In genomic region chr1:1259948-1260614, GRCh38 we compare ENCODE assay signal across 14 cellular contexts. TPM values are rescaled to one million over a fixed set of nuclear protein-coding genes. Genes with fewer than 3 reads are reported as not detected.
DNase-seq lines count a peak whose midpoint lies in the region; ATAC-seq, FAIRE-seq and TF ChIP-seq lines count a peak whose summit lies in the region.
"Had no signal": no experiment of that assay in that cellular context is flagged by ENCODE, and none has a peak within 500 bp of the region (broad histone marks: within the 10 kb centered on the region; RNA-seq: fewer than 3 reads in every experiment).

No MANE protein-coding gene starts in this region.

- H3K14ac ChIP-seq in H1 (ENCODE audit: insufficient read length) = no peak overlapping the region

- no peak for TF ChIP-seq POLR2A in H1 (IDR thresholded peaks at IDR 0.05; ENCODE audit: control extremely low read depth in 1 of 2, low read depth in 2 of 2, low read length in 2 of 2)

- CTCF ChIA-PET in H1 (lab: Charles Lee; ENCODE audit: partially characterized antibody) = interaction anchor here (0.8 to 2.7 kb wide), 3 partner anchors 9 to 244 kb away, joined by 3 to 8 read pairs (median 3); no protein-coding TSS in a partner anchor

- H2BK5ac ChIP-seq in H1 (ENCODE audit: low read depth, low read length) = peak overlapping the region; percentile 66; the same call in 1 of the 2 replicates

- FAIRE-seq in H1 (lab: Jason Lieb, UNC) = no peak
- FAIRE-seq: G401.6 had no signal

- H3K27me3 ChIP-seq in H1 (replicated peaks in 1 of 4; ENCODE audit: control insufficient read depth in 3 of 4, extremely low read depth in 1 of 4, insufficient read depth in 3 of 4, low read length in 3 of 4) (no peaks in the 10 kb centered on the region), BE2C (no peaks in the 10 kb centered on the region)
- H3K27me3 ChIP-seq: sigmoid colon had no signal

- H3K4ac ChIP-seq in H1 (replicated peaks; ENCODE audit: insufficient read length, low read depth, low read length) = no peak overlapping the region

- TF ChIP-seq RAD21 in H1 (IDR thresholded peaks at IDR 0.05 in 1 of 2, conservative IDR thresholded peaks at IDR 0.05 in 1 of 2; ENCODE audit: low read depth in 2 of 2, low read length in 2 of 2) = no peak

- H4K5ac ChIP-seq in H1 (ENCODE audit: insufficient read length, low read depth, low read length) = no peak overlapping the region

- TF ChIP-seq CTCF in H1 (IDR thresholded peaks at IDR 0.05; ENCODE audit: control extremely low read depth in 1 of 3, insufficient read depth in 1 of 3, low read depth in 1 of 3, low read length in 3 of 3) = no peak
- no peak for TF ChIP-seq CTCF in BE2C (IDR thresholded peaks at IDR 0.05; ENCODE audit: low read depth, low read length)

- no peak overlapping the region for H2BK12ac ChIP-seq in H1 (ENCODE audit: low read depth, low read length)

- H2BK20ac ChIP-seq in H1 (ENCODE audit: low read length) = no peak overlapping the region

- POLR2A ChIA-PET in H1 (lab: Charles Lee; ENCODE audit: partially characterized antibody) = interaction anchor here (0.9 to 3.9 kb wide), 5 partner anchors 9 to 31 kb away, joined by 3 to 16 read pairs (median 5); partner anchors contain the start of genes SDF4 and UBE2J2

- H3K4me2 ChIP-seq in H1 (ENCODE audit: insufficient read depth in 1 of 2, low read depth in 2 of 2, low read length in 2 of 2) = no peak overlapping the region

- no peak overlapping the region for H3K27ac ChIP-seq in H1 (ENCODE audit: low read depth, low read length)
- H3K27ac ChIP-seq: sigmoid colon, thoracic aorta had no signal

- H4K8ac ChIP-seq in H1 (ENCODE audit: extremely low read depth, insufficient read depth, low read length) = no peak overlapping the region

- 93% methylated on average over 26 of the region's 26 CpGs; no CpG with 5 or more reads in 1 of the 2 experiments for WGBS in H1 (ENCODE audit: extremely low coverage in 1 of 2, insufficient coverage in 1 of 2, insufficient read length in 1 of 2, insufficient replicate concordance in 2 of 2, low coverage in 1 of 2, low lambda C conversion rate in 2 of 2, missing lambda C conversion rate in 1 of 2), 2 experiments

- H3K79me1 ChIP-seq in H1 (ENCODE audit: low read depth, low read length) = peaks cover 13% of the 10 kb centered on the region

- H4K20me1 ChIP-seq in H1 (replicated peaks in 1 of 2; ENCODE audit: control insufficient read depth in 1 of 2, insufficient read depth in 2 of 2, low read length in 2 of 2) = peaks cover 13 to 33% of the 10 kb centered on the region in 2 experiments

- DNase-seq in activated T-cell treated with anti-CD3 and anti-CD28 coated beads, Interleukin-2, amount 50 U/mL, for 24 hours = no peak
- no peak for DNase-seq in activated T-cell treated with anti-CD3 and anti-CD28 coated beads, Interleukin-2, amount 50 U/mL, for 72 hours
- DNase-seq in NOMO-1 treated with dmso at 0.1 percent for 144 hours (lab: John Stamatoyannopoulos, UW; ENCODE audit: unreplicated experiment) = peak; percentile 65
- DNase-seq in H1 (ENCODE audit: low read depth in 1 of 2, low spot score in 2 of 2) = no peak
- DNase-seq in BE2C = no peak
- DNase-seq in germinal center (ENCODE audit: low spot score) = no peak
- DNase-seq: activated T-cell treated with anti-CD3 and anti-CD28 coated beads, Interleukin-2, amount 50 U/mL, for 1 hour; NCI-H187; sigmoid colon; T1000 had no signal

- no peaks in the 10 kb centered on the region for H3K9me3 Mint-ChIP-seq in activated T-cell treated with anti-CD3 and anti-CD28 coated beads, Interleukin-2, amount 50 U/mL, for 24 hours
- no peaks in the 10 kb centered on the region for H3K9me3 Mint-ChIP-seq in activated T-cell treated with anti-CD3 and anti-CD28 coated beads, Interleukin-2, amount 50 U/mL, for 72 hours
- H3K9me3 Mint-ChIP-seq in stimulated activated memory B cell treated with anti-CD40 and anti-IgM and Interleukin-4, amounts not matched to agents 10 μg/mL and 1 μg/mL and 100 μg/mL, for 72 hours = no peaks in the 10 kb centered on the region

- H3K27me3 Mint-ChIP-seq in activated T-cell treated with anti-CD3 and anti-CD28 coated beads, Interleukin-2, amount 50 U/mL, for 24 hours = no peaks in the 10 kb centered on the region
- H3K27me3 Mint-ChIP-seq in activated T-cell treated with anti-CD3 and anti-CD28 coated beads, Interleukin-2, amount 50 U/mL, for 72 hours (ENCODE audit: low read depth) = no peaks in the 10 kb centered on the region
- H3K27me3 Mint-ChIP-seq in stimulated activated memory B cell treated with anti-CD40 and anti-IgM and Interleukin-4, amounts not matched to agents 10 μg/mL and 1 μg/mL and 100 μg/mL, for 72 hours = no peaks in the 10 kb centered on the region

- no peak overlapping the region for H3K18ac ChIP-seq in H1 (ENCODE audit: extremely low read depth, low read length)

- H2AK5ac ChIP-seq in H1 (ENCODE audit: low read depth, low read length) = no peak overlapping the region

- no peak overlapping the region for H2BK120ac ChIP-seq in H1 (replicated peaks; ENCODE audit: low read depth, low read length)

- no peak overlapping the region for H3K4me3 Mint-ChIP-seq in activated T-cell treated with anti-CD3 and anti-CD28 coated beads, Interleukin-2, amount 50 U/mL, for 24 hours
- H3K4me3 Mint-ChIP-seq in activated T-cell treated with anti-CD3 and anti-CD28 coated beads, Interleukin-2, amount 50 U/mL, for 72 hours = no peak overlapping the region
- no peak overlapping the region for H3K4me3 Mint-ChIP-seq in stimulated activated memory B cell treated with anti-CD40 and anti-IgM and Interleukin-4, amounts not matched to agents 10 μg/mL and 1 μg/mL and 100 μg/mL, for 72 hours

- no peak overlapping the region for H2BK15ac ChIP-seq in H1 (ENCODE audit: low read length)

- no peak for TF ChIP-seq EP300 in H1 (IDR thresholded peaks at IDR 0.05; ENCODE audit: borderline replicate concordance in 1 of 2, low read depth in 2 of 2, low read length in 2 of 2)

- H3K9me3 ChIP-seq in H1 (ENCODE audit: insufficient read depth in 2 of 2, low read depth in 1 of 2, low read length in 1 of 2) (no peaks in the 10 kb centered on the region), BE2C (no peaks in the 10 kb centered on the region)
- H3K9me3 ChIP-seq: sigmoid colon, thoracic aorta had no signal

- H3K56ac ChIP-seq in H1 (replicated peaks; ENCODE audit: insufficient read length, low read depth, low read length) = no peak overlapping the region

- peaks cover 94% of the 10 kb centered on the region for H3K36me3 Mint-ChIP-seq in activated T-cell treated with anti-CD3 and anti-CD28 coated beads, Interleukin-2, amount 50 U/mL, for 24 hours (ENCODE audit: low read depth)
- H3K36me3 Mint-ChIP-seq in activated T-cell treated with anti-CD3 and anti-CD28 coated beads, Interleukin-2, amount 50 U/mL, for 72 hours (ENCODE audit: insufficient read depth in 2 of 2) = peaks cover 0 to 19% of the 10 kb centered on the region in 2 donors
- H3K36me3 Mint-ChIP-seq in stimulated activated memory B cell treated with anti-CD40 and anti-IgM and Interleukin-4, amounts not matched to agents 10 μg/mL and 1 μg/mL and 100 μg/mL, for 72 hours = peaks cover 61% of the 10 kb centered on the region

- peaks cover 0 to 14% (median 8%) of the 10 kb centered on the region in 4 experiments; a peak in 6 of 7 replicates for H3K4me1 ChIP-seq in H1 (replicated peaks in 1 of 4; ENCODE audit: control insufficient read depth in 3 of 4, insufficient read depth in 4 of 4, low read length in 3 of 4)
- no peaks in the 10 kb centered on the region for H3K4me1 ChIP-seq in BE2C

- H2AFZ ChIP-seq in H1 (ENCODE audit: low read length) = no peak overlapping the region

- H4K91ac ChIP-seq in H1 (replicated peaks; ENCODE audit: insufficient read length, low read length) = no peak overlapping the region

- peaks cover 21% of the 10 kb centered on the region for H3K4me1 Mint-ChIP-seq in activated T-cell treated with anti-CD3 and anti-CD28 coated beads, Interleukin-2, amount 50 U/mL, for 24 hours (ENCODE audit: low read depth)
- H3K4me1 Mint-ChIP-seq in activated T-cell treated with anti-CD3 and anti-CD28 coated beads, Interleukin-2, amount 50 U/mL, for 72 hours (ENCODE audit: low read depth) = no peaks in the 10 kb centered on the region
- peaks cover 33% of the 10 kb centered on the region for H3K4me1 Mint-ChIP-seq in stimulated activated memory B cell treated with anti-CD40 and anti-IgM and Interleukin-4, amounts not matched to agents 10 μg/mL and 1 μg/mL and 100 μg/mL, for 72 hours

- peaks cover 0 to 10% of the 10 kb centered on the region in 2 experiments; a peak in 2 of 4 replicates for H3K79me2 ChIP-seq in H1 (ENCODE audit: control insufficient read depth in 1 of 2, insufficient read depth in 2 of 2, low read length in 2 of 2)

- no peak overlapping the region for H3K23ac ChIP-seq in H1 (ENCODE audit: insufficient read length)

- no peaks in the 10 kb centered on the region for H3K23me2 ChIP-seq in H1 (ENCODE audit: low read depth, low read length)

- no peak for ATAC-seq in activated T-cell treated with anti-CD3 and anti-CD28 coated beads, Interleukin-2, amount 50 U/mL, for 72 hours (replicated peaks in 1 of 2)
- no peak for ATAC-seq in stimulated activated memory B cell treated with anti-CD40 and anti-IgM and Interleukin-4, amounts not matched to agents 10 μg/mL and 1 μg/mL and 100 μg/mL, for 72 hours
- ATAC-seq in GM19455 (IDR thresholded peaks at IDR 0.05; ENCODE audit: unreplicated experiment) = no peak

- H3K4me3 ChIP-seq in H1 (ENCODE audit: extremely low read depth in 1 of 4, insufficient read depth in 2 of 4, low read depth in 3 of 4, low read length in 4 of 4) = no peak overlapping the region
- H3K4me3 ChIP-seq in BE2C (ENCODE audit: low read depth, low read length) = no peak overlapping the region
- H3K4me3 ChIP-seq: sigmoid colon, thoracic aorta had no signal

- no peak overlapping the region for H3K9ac ChIP-seq in H1 (replicated peaks in 1 of 4; ENCODE audit: extremely low read depth in 1 of 4, low read depth in 3 of 4, low read length in 3 of 4)

- peak overlapping the region; percentile 77 for H3K27ac Mint-ChIP-seq in activated T-cell treated with anti-CD3 and anti-CD28 coated beads, Interleukin-2, amount 50 U/mL, for 24 hours
- H3K27ac Mint-ChIP-seq in activated T-cell treated with anti-CD3 and anti-CD28 coated beads, Interleukin-2, amount 50 U/mL, for 72 hours = no peak overlapping the region
- peak overlapping the region; percentile 71 for H3K27ac Mint-ChIP-seq in stimulated activated memory B cell treated with anti-CD40 and anti-IgM and Interleukin-4, amounts not matched to agents 10 μg/mL and 1 μg/mL and 100 μg/mL, for 72 hours

- H3K36me3 ChIP-seq in H1 (ENCODE audit: control insufficient read depth in 2 of 4, insufficient read depth in 4 of 4, low read length in 3 of 4) (peaks cover 13 to 37% (median 24%) of the 10 kb centered on the region in 4 experiments), BE2C (peaks cover 71% of the 10 kb centered on the region)

RNA-seq across cellular contexts. Expression of gene C1QTNF12, which starts 13.6 kb away (rescaled TPM):
- 10 to 100 TPM in 1 of 2 donors, 1 to 10 TPM in 1; 8.1 to 14.2 TPM for total RNA-seq in activated T-cell treated with anti-CD3 and anti-CD28 coated beads, Interleukin-2, amount 50 U/mL, for 72 hours
- 3.7 and 4.9 TPM in 2 replicates for total RNA-seq in H1 (2021; fragmentation: NEBNext Ultra II Directional; extraction: Animal tissue kit (Norgen Biotek cat#: 25700))
- polyA plus RNA-seq in H1 (2011; rRNA removed) = 2.1 and 4.8 TPM in 2 replicates
- polyA plus RNA-seq in H1 (2011; cell fraction: cytosol; rRNA removed) = 1.6 TPM
- polyA plus RNA-seq in H1 (2011; cell fraction: nucleus; rRNA removed) = 19.7 TPM
- polyA plus RNA-seq in H1 (2012, experiment 1 of 2) = 2.3 to 5.1 TPM (median 3.6 TPM) in 4 replicates
- 2.6 TPM for polyA plus RNA-seq in H1 (2012, experiment 2 of 2)
- 3.7 TPM for polyA plus RNA-seq in H1 (2013, experiment 1 of 2)
- 3.6 TPM for polyA plus RNA-seq in H1 (2013, experiment 2 of 2)
- polyA minus RNA-seq in H1 (2011; rRNA and poly(A)+ RNA removed) = not detected in 2 replicates
- 2.5 TPM for polyA minus RNA-seq in H1 (2011; cell fraction: cytosol; rRNA and poly(A)+ RNA removed)
- 3.3 TPM for polyA minus RNA-seq in H1 (2011; cell fraction: nucleus; rRNA and poly(A)+ RNA removed)
- polyA plus RNA-seq in BE2C (2012; ENCODE audit: insufficient read depth, insufficient read length, low read depth) = 8.4 TPM

RNA-seq across cellular contexts. Expression of gene UBE2J2, which starts 13.6 kb away (rescaled TPM):
- 10 to 100 TPM; 63.5 to 77.8 TPM for total RNA-seq in activated T-cell treated with anti-CD3 and anti-CD28 coated beads, Interleukin-2, amount 50 U/mL, for 72 hours
- total RNA-seq in H1 (2021; fragmentation: NEBNext Ultra II Directional; extraction: Animal tissue kit (Norgen Biotek cat#: 25700)) = 67.2 and 67.9 TPM in 2 replicates
- polyA plus RNA-seq in H1 (2011; rRNA removed) = 33.6 and 47.3 TPM in 2 replicates
- polyA plus RNA-seq in H1 (2011; cell fraction: cytosol; rRNA removed) = 50.1 TPM
- polyA plus RNA-seq in H1 (2011; cell fraction: nucleus; rRNA removed) = 42.9 TPM
- 46.0 to 58.9 TPM (median 47.8 TPM) in 4 replicates for polyA plus RNA-seq in H1 (2012, experiment 1 of 2)
- 63.2 TPM for polyA plus RNA-seq in H1 (2012, experiment 2 of 2)
- polyA plus RNA-seq in H1 (2013, experiment 1 of 2) = 40.4 TPM
- 38.8 TPM for polyA plus RNA-seq in H1 (2013, experiment 2 of 2)
- 10.8 and 14.2 TPM in 2 replicates for polyA minus RNA-seq in H1 (2011; rRNA and poly(A)+ RNA removed)
- polyA minus RNA-seq in H1 (2011; cell fraction: cytosol; rRNA and poly(A)+ RNA removed) = 26.9 TPM
- polyA minus RNA-seq in H1 (2011; cell fraction: nucleus; rRNA and poly(A)+ RNA removed) = 40.3 TPM
- polyA plus RNA-seq in BE2C (2012; ENCODE audit: insufficient read depth, insufficient read length, low read depth) = 166 TPM

RNA-seq across cellular contexts. Expression of gene SCNN1D, which starts 20.2 kb away (rescaled TPM):
- total RNA-seq in activated T-cell treated with anti-CD3 and anti-CD28 coated beads, Interleukin-2, amount 50 U/mL, for 72 hours = 10 to 100 TPM in 1 of 2 donors, 1 to 10 TPM in 1; 5.6 to 13.0 TPM
- 0.90 and 1.2 TPM in 2 replicates for total RNA-seq in H1 (2021; fragmentation: NEBNext Ultra II Directional; extraction: Animal tissue kit (Norgen Biotek cat#: 25700))
- polyA plus RNA-seq in H1 (2011; rRNA removed) = 2.5 and 4.1 TPM in 2 replicates
- 3.6 TPM for polyA plus RNA-seq in H1 (2011; cell fraction: cytosol; rRNA removed)
- polyA plus RNA-seq in H1 (2011; cell fraction: nucleus; rRNA removed) = 29.6 TPM
- polyA plus RNA-seq in H1 (2012, experiment 1 of 2) = 1.3 to 4.3 TPM (median 2.9 TPM) in 4 replicates
- polyA plus RNA-seq in H1 (2012, experiment 2 of 2) = 0.54 TPM
- polyA plus RNA-seq in H1 (2013, experiment 1 of 2) = 1.8 TPM
- polyA plus RNA-seq in H1 (2013, experiment 2 of 2) = 1.0 TPM
- polyA minus RNA-seq in H1 (2011; rRNA and poly(A)+ RNA removed) = 0.24 and 0.38 TPM in 2 replicates
- 0.66 TPM for polyA minus RNA-seq in H1 (2011; cell fraction: cytosol; rRNA and poly(A)+ RNA removed)
- 2.7 TPM for polyA minus RNA-seq in H1 (2011; cell fraction: nucleus; rRNA and poly(A)+ RNA removed)
- 5.7 TPM for polyA plus RNA-seq in BE2C (2012; ENCODE audit: insufficient read depth, insufficient read length, low read depth)

RNA-seq across cellular contexts. Expression of gene B3GALT6, which starts 28.0 kb away (rescaled TPM):
- total RNA-seq in activated T-cell treated with anti-CD3 and anti-CD28 coated beads, Interleukin-2, amount 50 U/mL, for 72 hours = 10 to 100 TPM; 13.1 to 13.6 TPM
- total RNA-seq in H1 (2021; fragmentation: NEBNext Ultra II Directional; extraction: Animal tissue kit (Norgen Biotek cat#: 25700)) = 18.2 and 18.4 TPM in 2 replicates
- polyA plus RNA-seq in H1 (2011; rRNA removed) = 20.4 and 23.1 TPM in 2 replicates
- polyA plus RNA-seq in H1 (2011; cell fraction: cytosol; rRNA removed) = 15.3 TPM
- polyA plus RNA-seq in H1 (2011; cell fraction: nucleus; rRNA removed) = 17.2 TPM
- polyA plus RNA-seq in H1 (2012, experiment 1 of 2) = 10.3 to 13.2 TPM (median 12.4 TPM) in 4 replicates
- polyA plus RNA-seq in H1 (2012, experiment 2 of 2) = 14.7 TPM
- polyA plus RNA-seq in H1 (2013, experiment 1 of 2) = 14.0 TPM
- 13.4 TPM for polyA plus RNA-seq in H1 (2013, experiment 2 of 2)
- 3.6 and 5.1 TPM in 2 replicates for polyA minus RNA-seq in H1 (2011; rRNA and poly(A)+ RNA removed)
- 11.4 TPM for polyA minus RNA-seq in H1 (2011; cell fraction: cytosol; rRNA and poly(A)+ RNA removed)
- polyA minus RNA-seq in H1 (2011; cell fraction: nucleus; rRNA and poly(A)+ RNA removed) = 18.1 TPM
- polyA plus RNA-seq in BE2C (2012; ENCODE audit: insufficient read depth, insufficient read length, low read depth) = 33.8 TPM

RNA-seq across cellular contexts. Expression of gene SDF4, which starts 28.3 kb away (rescaled TPM):
- total RNA-seq in activated T-cell treated with anti-CD3 and anti-CD28 coated beads, Interleukin-2, amount 50 U/mL, for 72 hours = 100 to 1,000 TPM; 188 to 348 TPM
- 72.2 and 75.6 TPM in 2 replicates for total RNA-seq in H1 (2021; fragmentation: NEBNext Ultra II Directional; extraction: Animal tissue kit (Norgen Biotek cat#: 25700))
- 45.5 and 69.8 TPM in 2 replicates for polyA plus RNA-seq in H1 (2011; rRNA removed)
- 62.5 TPM for polyA plus RNA-seq in H1 (2011; cell fraction: cytosol; rRNA removed)
- polyA plus RNA-seq in H1 (2011; cell fraction: nucleus; rRNA removed) = 89.3 TPM
- 63.1 to 79.8 TPM (median 77.9 TPM) in 4 replicates for polyA plus RNA-seq in H1 (2012, experiment 1 of 2)
- polyA plus RNA-seq in H1 (2012, experiment 2 of 2) = 55.0 TPM
- polyA plus RNA-seq in H1 (2013, experiment 1 of 2) = 110 TPM
- 117 TPM for polyA plus RNA-seq in H1 (2013, experiment 2 of 2)
- polyA minus RNA-seq in H1 (2011; rRNA and poly(A)+ RNA removed) = 13.2 and 16.8 TPM in 2 replicates
- 32.2 TPM for polyA minus RNA-seq in H1 (2011; cell fraction: cytosol; rRNA and poly(A)+ RNA removed)
- 39.2 TPM for polyA minus RNA-seq in H1 (2011; cell fraction: nucleus; rRNA and poly(A)+ RNA removed)
- 404 TPM for polyA plus RNA-seq in BE2C (2012; ENCODE audit: insufficient read depth, insufficient read length, low read depth)
